ENCODE assay signal across 15 cellular contexts in the genomic region with DNA sequence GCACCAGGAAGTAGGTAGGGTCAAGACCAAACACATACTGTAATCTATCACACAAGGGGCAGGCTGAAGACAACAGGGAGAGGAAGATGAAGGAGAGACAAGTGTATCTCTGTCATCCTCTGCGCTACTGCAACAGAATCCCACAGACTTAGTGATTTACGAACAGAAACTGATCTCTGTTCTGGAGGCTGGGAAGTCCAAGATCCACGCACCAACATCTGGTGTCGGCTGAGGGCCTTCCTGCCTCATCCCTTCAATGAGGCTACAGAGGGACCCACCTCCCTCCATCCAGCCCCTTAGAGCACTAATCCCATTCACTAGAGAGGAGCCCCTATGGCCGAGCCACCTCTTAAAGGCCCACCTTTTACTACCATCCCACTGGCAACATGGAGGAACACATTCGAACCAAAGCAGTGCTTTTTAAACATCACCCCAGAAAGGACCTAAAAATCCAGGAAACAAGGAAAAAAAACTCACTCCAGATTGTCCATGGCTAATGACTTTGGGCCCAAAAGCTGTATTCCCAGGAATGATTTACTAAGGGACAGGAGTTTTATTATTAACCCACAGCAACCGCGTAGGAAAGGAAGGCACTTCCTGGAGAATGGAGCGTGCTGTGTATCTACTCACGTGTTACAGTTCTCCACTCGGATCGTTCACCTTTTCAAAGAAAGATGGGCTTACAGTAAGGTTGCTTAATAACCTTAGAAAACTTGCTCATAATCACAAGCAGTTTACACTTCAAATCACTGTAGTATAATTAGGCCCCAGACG. TPM values are rescaled to one million over a fixed set of nuclear protein-coding genes. Genes with fewer than 3 reads are reported as not detected.
DNase-seq lines count a peak whose midpoint lies in the region; ATAC-seq and TF ChIP-seq lines count a peak whose summit lies in the region.
"Had no signal": no experiment of that assay in that cellular context is flagged by ENCODE, and none has a peak within 500 bp of the region (broad histone marks: within the 10 kb centered on the region; RNA-seq: fewer than 3 reads in every experiment).

No MANE protein-coding gene starts in this region.

- TF ChIP-seq CTCF in brain (conservative IDR thresholded peaks at IDR 0.05) (no peak), neural progenitor cell (IDR thresholded peaks at IDR 0.05) (no peak), lower leg skin (IDR thresholded peaks at IDR 0.05) (no peak)

- intact Hi-C loops in lower leg skin (cut with DNase I; ENCODE audit: low total_unique reads) = no loop called here

- WGBS in lower leg skin, 2 donors = 93% methylated on average over 13 of the region's 13 CpGs

- no peaks in the 10 kb centered on the region for H3K9me3 ChIP-seq in neural progenitor cell (ENCODE audit: low read depth)
- H3K9me3 ChIP-seq: gastrocnemius medialis, suprapubic skin had no signal

- no peak overlapping the region for H2AFZ ChIP-seq in neural progenitor cell (replicated peaks)

- H3K27ac Mint-ChIP-seq in T-helper 1 cell treated with Interleukin-12 subunit alpha and Interleukin-12 subunit beta and Interleukin-4 antibody, amounts not matched to agents 30 μg/mL and 1 μg/mL, for 36 hours = peak overlapping the region; percentile 73
- H3K27ac Mint-ChIP-seq in brain (peak overlapping the region; percentile 8 to 93 (median 29)), neural progenitor cell (no peak overlapping the region)

- H3K36me3 ChIP-seq in neural progenitor cell = no peaks in the 10 kb centered on the region

- H3K4me1 ChIP-seq in neural progenitor cell = peaks cover 20% of the 10 kb centered on the region

- no peaks in the 10 kb centered on the region for H3K9me3 Mint-ChIP-seq in T-helper 1 cell treated with Interleukin-12 subunit alpha and Interleukin-12 subunit beta and Interleukin-4 antibody, amounts not matched to agents 30 μg/mL and 1 μg/mL, for 36 hours
- H3K9me3 Mint-ChIP-seq in brain = peaks cover 0 to 10% (median 3%) of the 10 kb centered on the region in 5 experiments
- no peaks in the 10 kb centered on the region for H3K9me3 Mint-ChIP-seq in neural progenitor cell
- H3K9me3 Mint-ChIP-seq: effector memory CD8-positive, alpha-beta T cell; naive B cell had no signal

- H4K20me1 ChIP-seq in neural progenitor cell (ENCODE audit: low read depth) = peaks cover 87% of the 10 kb centered on the region

- H3K4me1 Mint-ChIP-seq in T-helper 1 cell treated with Interleukin-12 subunit alpha and Interleukin-12 subunit beta and Interleukin-4 antibody, amounts not matched to agents 30 μg/mL and 1 μg/mL, for 36 hours (ENCODE audit: low read depth) = peaks cover 72% of the 10 kb centered on the region
- H3K4me1 Mint-ChIP-seq in brain (peaks cover 78% of the 10 kb centered on the region), neural progenitor cell (peaks cover 53% of the 10 kb centered on the region)

- no peak overlapping the region for H3K9ac ChIP-seq in neural progenitor cell

- ATAC-seq in GM21737 (IDR thresholded peaks at IDR 0.05; ENCODE audit: unreplicated experiment) = no peak
- ATAC-seq: effector memory CD8-positive, alpha-beta T cell; gastrocnemius medialis had no signal

- H3K4me2 ChIP-seq in neural progenitor cell = peak overlapping the region; percentile 96

- H3K4me3 ChIP-seq in neural progenitor cell = no peak overlapping the region
- no peak overlapping the region for H3K4me3 ChIP-seq in lower leg skin (ENCODE audit: low read depth, poor library complexity, severe bottlenecking)
- H3K4me3 ChIP-seq: suprapubic skin had no signal

- peaks cover 4% of the 10 kb centered on the region for H3K27me3 ChIP-seq in neural progenitor cell
- H3K27me3 ChIP-seq: gastrocnemius medialis, suprapubic skin had no signal

- no peak overlapping the region for H3K27ac ChIP-seq in neural progenitor cell
- H3K27ac ChIP-seq: suprapubic skin had no signal

- DNase-seq in T-helper 1 cell (no peak), HK-2 (ENCODE audit: unreplicated experiment) (peak; percentile 41), neural progenitor cell (ENCODE audit: low spot score) (no peak), lower leg skin (ENCODE audit: low spot score in 2 of 2) (no peak), T-helper 9 cell (no peak)
- DNase-seq: activated CD4-positive, CD25-positive, alpha-beta regulatory T cell; DMS 273 treated with DMSO at 0.1 percent for 48 hours; effector memory CD8-positive, alpha-beta T cell; gastrocnemius medialis; HCEC 1CT; naive B cell had no signal

- H3F3A ChIP-seq in neural progenitor cell (ENCODE audit: low read depth) = peaks cover 6% of the 10 kb centered on the region

- H3K36me3 Mint-ChIP-seq in T-helper 1 cell treated with Interleukin-12 subunit alpha and Interleukin-12 subunit beta and Interleukin-4 antibody, amounts not matched to agents 30 μg/mL and 1 μg/mL, for 36 hours (ENCODE audit: low read depth) = peaks cover 25% of the 10 kb centered on the region
- H3K36me3 Mint-ChIP-seq in brain (peaks cover 81% of the 10 kb centered on the region), neural progenitor cell (peaks cover 51% of the 10 kb centered on the region)
- H3K36me3 Mint-ChIP-seq: naive B cell had no signal

- no peaks in the 10 kb centered on the region for H3K27me3 Mint-ChIP-seq in T-helper 1 cell treated with Interleukin-12 subunit alpha and Interleukin-12 subunit beta and Interleukin-4 antibody, amounts not matched to agents 30 μg/mL and 1 μg/mL, for 36 hours (ENCODE audit: low read depth)
- H3K27me3 Mint-ChIP-seq in brain = peaks cover 9% of the 10 kb centered on the region
- H3K27me3 Mint-ChIP-seq in neural progenitor cell (ENCODE audit: insufficient read depth, low read depth) = peaks cover 8% of the 10 kb centered on the region
- H3K27me3 Mint-ChIP-seq: effector memory CD8-positive, alpha-beta T cell had no signal

- no peak for TF ChIP-seq POLR2A in lower leg skin (IDR thresholded peaks at IDR 0.05)

- H3K79me2 ChIP-seq in neural progenitor cell (ENCODE audit: low read depth) = peaks cover 89% of the 10 kb centered on the region

- H3K4me3 Mint-ChIP-seq in T-helper 1 cell treated with Interleukin-12 subunit alpha and Interleukin-12 subunit beta and Interleukin-4 antibody, amounts not matched to agents 30 μg/mL and 1 μg/mL, for 36 hours = no peak overlapping the region
- peak overlapping the region; percentile 91 to 97 (median 94) for H3K4me3 Mint-ChIP-seq in brain
- H3K4me3 Mint-ChIP-seq in neural progenitor cell = peak overlapping the region; percentile 94
- H3K4me3 Mint-ChIP-seq: effector memory CD8-positive, alpha-beta T cell had no signal

RNA-seq across cellular contexts. Expression of gene BNIP3, which starts 4.2 kb away (rescaled TPM):
- 43.7 TPM for polyA plus RNA-seq in brain (ENCODE audit: insufficient read depth, low read depth, low replicate concordance)
- total RNA-seq in neural progenitor cell (ENCODE audit: low replicate concordance) = 256 and 312 TPM in 2 replicates
- 100 to 1,000 TPM in 3 of 4 donors, 10 to 100 TPM in 1; 78.4 to 241 (median 168) TPM for total RNA-seq in lower leg skin
